In the genomic region with DNA sequence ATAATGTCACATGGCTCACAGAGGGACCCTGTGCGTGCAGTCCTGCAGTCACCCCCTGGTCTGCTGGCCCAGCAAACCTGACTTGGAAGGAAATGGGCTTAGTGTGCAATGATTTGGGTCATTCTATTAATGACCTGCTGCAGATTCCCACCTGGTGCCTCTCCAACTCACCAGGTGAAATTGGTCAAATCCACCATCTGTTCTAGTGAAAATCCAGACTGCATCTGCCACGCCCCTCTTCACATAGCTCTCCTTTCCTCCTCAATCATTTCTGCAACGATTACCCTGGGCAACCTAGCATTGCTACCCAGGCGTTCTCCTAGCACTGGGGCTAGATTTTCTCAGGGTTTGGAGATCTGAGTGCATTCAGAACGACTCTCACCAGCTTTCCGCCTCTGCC, we compare ENCODE assay signal across 1 cellular context.
TF ChIP-seq lines count a peak whose summit lies in the region.

No MANE protein-coding gene starts in this region.

TF ChIP-seq in H1, 55 proteins besides CTCF, POLR2A, EP300 and RAD21:
- TF ChIP-seq, protein P1, sequence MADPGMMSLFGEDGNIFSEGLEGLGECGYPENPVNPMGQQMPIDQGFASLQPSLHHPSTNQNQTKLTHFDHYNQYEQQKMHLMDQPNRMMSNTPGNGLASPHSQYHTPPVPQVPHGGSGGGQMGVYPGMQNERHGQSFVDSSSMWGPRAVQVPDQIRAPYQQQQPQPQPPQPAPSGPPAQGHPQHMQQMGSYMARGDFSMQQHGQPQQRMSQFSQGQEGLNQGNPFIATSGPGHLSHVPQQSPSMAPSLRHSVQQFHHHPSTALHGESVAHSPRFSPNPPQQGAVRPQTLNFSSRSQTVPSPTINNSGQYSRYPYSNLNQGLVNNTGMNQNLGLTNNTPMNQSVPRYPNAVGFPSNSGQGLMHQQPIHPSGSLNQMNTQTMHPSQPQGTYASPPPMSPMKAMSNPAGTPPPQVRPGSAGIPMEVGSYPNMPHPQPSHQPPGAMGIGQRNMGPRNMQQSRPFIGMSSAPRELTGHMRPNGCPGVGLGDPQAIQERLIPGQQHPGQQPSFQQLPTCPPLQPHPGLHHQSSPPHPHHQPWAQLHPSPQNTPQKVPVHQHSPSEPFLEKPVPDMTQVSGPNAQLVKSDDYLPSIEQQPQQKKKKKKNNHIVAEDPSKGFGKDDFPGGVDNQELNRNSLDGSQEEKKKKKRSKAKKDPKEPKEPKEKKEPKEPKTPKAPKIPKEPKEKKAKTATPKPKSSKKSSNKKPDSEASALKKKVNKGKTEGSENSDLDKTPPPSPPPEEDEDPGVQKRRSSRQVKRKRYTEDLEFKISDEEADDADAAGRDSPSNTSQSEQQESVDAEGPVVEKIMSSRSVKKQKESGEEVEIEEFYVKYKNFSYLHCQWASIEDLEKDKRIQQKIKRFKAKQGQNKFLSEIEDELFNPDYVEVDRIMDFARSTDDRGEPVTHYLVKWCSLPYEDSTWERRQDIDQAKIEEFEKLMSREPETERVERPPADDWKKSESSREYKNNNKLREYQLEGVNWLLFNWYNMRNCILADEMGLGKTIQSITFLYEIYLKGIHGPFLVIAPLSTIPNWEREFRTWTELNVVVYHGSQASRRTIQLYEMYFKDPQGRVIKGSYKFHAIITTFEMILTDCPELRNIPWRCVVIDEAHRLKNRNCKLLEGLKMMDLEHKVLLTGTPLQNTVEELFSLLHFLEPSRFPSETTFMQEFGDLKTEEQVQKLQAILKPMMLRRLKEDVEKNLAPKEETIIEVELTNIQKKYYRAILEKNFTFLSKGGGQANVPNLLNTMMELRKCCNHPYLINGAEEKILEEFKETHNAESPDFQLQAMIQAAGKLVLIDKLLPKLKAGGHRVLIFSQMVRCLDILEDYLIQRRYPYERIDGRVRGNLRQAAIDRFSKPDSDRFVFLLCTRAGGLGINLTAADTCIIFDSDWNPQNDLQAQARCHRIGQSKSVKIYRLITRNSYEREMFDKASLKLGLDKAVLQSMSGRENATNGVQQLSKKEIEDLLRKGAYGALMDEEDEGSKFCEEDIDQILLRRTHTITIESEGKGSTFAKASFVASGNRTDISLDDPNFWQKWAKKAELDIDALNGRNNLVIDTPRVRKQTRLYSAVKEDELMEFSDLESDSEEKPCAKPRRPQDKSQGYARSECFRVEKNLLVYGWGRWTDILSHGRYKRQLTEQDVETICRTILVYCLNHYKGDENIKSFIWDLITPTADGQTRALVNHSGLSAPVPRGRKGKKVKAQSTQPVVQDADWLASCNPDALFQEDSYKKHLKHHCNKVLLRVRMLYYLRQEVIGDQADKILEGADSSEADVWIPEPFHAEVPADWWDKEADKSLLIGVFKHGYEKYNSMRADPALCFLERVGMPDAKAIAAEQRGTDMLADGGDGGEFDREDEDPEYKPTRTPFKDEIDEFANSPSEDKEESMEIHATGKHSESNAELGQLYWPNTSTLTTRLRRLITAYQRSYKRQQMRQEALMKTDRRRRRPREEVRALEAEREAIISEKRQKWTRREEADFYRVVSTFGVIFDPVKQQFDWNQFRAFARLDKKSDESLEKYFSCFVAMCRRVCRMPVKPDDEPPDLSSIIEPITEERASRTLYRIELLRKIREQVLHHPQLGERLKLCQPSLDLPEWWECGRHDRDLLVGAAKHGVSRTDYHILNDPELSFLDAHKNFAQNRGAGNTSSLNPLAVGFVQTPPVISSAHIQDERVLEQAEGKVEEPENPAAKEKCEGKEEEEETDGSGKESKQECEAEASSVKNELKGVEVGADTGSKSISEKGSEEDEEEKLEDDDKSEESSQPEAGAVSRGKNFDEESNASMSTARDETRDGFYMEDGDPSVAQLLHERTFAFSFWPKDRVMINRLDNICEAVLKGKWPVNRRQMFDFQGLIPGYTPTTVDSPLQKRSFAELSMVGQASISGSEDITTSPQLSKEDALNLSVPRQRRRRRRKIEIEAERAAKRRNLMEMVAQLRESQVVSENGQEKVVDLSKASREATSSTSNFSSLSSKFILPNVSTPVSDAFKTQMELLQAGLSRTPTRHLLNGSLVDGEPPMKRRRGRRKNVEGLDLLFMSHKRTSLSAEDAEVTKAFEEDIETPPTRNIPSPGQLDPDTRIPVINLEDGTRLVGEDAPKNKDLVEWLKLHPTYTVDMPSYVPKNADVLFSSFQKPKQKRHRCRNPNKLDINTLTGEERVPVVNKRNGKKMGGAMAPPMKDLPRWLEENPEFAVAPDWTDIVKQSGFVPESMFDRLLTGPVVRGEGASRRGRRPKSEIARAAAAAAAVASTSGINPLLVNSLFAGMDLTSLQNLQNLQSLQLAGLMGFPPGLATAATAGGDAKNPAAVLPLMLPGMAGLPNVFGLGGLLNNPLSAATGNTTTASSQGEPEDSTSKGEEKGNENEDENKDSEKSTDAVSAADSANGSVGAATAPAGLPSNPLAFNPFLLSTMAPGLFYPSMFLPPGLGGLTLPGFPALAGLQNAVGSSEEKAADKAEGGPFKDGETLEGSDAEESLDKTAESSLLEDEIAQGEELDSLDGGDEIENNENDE (IDR thresholded peaks at IDR 0.05; ENCODE audit: insufficient replicate concordance, low read length) = no peak
- no peak for TF ChIP-seq TAF1 (IDR thresholded peaks at IDR 0.05; ENCODE audit: low read depth, low read length)
- no peak for TF ChIP-seq CHD1 (IDR thresholded peaks at IDR 0.05; ENCODE audit: low read depth, low read length)
- TF ChIP-seq, protein P2, sequence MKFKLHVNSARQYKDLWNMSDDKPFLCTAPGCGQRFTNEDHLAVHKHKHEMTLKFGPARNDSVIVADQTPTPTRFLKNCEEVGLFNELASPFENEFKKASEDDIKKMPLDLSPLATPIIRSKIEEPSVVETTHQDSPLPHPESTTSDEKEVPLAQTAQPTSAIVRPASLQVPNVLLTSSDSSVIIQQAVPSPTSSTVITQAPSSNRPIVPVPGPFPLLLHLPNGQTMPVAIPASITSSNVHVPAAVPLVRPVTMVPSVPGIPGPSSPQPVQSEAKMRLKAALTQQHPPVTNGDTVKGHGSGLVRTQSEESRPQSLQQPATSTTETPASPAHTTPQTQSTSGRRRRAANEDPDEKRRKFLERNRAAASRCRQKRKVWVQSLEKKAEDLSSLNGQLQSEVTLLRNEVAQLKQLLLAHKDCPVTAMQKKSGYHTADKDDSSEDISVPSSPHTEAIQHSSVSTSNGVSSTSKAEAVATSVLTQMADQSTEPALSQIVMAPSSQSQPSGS (IDR thresholded peaks at IDR 0.05; ENCODE audit: low read length) = no peak
- TF ChIP-seq CBX5 (IDR thresholded peaks at IDR 0.05; ENCODE audit: low read depth, low read length) = no peak
- no peak for TF ChIP-seq RNF2 (IDR thresholded peaks at IDR 0.05; ENCODE audit: borderline replicate concordance, low read depth, low read length, missing control alignments, poor library complexity, severe bottlenecking)
- TF ChIP-seq GTF2F1 (IDR thresholded peaks at IDR 0.05; ENCODE audit: borderline replicate concordance, low read depth, low read length) = no peak
- no peak for TF ChIP-seq SIX5 (IDR thresholded peaks at IDR 0.05; ENCODE audit: low read depth, low read length)
- no peak for TF ChIP-seq CBX8 (IDR thresholded peaks at IDR 0.05; ENCODE audit: borderline replicate concordance, low read depth, low read length)
- no peak for TF ChIP-seq BACH1 (IDR thresholded peaks at IDR 0.05; ENCODE audit: low read length)
- TF ChIP-seq, protein P3, sequence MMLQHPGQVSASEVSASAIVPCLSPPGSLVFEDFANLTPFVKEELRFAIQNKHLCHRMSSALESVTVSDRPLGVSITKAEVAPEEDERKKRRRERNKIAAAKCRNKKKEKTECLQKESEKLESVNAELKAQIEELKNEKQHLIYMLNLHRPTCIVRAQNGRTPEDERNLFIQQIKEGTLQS (IDR thresholded peaks at IDR 0.05; ENCODE audit: insufficient read depth, low read depth, low read length) = no peak
- TF ChIP-seq EGR1 (IDR thresholded peaks at IDR 0.05; ENCODE audit: borderline replicate concordance, low read depth, low read length) = no peak
- TF ChIP-seq RFX5 (IDR thresholded peaks at IDR 0.05; ENCODE audit: borderline replicate concordance, low read depth, low read length) = no peak
- TF ChIP-seq, protein P4, sequence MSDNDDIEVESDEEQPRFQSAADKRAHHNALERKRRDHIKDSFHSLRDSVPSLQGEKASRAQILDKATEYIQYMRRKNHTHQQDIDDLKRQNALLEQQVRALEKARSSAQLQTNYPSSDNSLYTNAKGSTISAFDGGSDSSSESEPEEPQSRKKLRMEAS (IDR thresholded peaks at IDR 0.05) = no peak
